In the genomic region with DNA sequence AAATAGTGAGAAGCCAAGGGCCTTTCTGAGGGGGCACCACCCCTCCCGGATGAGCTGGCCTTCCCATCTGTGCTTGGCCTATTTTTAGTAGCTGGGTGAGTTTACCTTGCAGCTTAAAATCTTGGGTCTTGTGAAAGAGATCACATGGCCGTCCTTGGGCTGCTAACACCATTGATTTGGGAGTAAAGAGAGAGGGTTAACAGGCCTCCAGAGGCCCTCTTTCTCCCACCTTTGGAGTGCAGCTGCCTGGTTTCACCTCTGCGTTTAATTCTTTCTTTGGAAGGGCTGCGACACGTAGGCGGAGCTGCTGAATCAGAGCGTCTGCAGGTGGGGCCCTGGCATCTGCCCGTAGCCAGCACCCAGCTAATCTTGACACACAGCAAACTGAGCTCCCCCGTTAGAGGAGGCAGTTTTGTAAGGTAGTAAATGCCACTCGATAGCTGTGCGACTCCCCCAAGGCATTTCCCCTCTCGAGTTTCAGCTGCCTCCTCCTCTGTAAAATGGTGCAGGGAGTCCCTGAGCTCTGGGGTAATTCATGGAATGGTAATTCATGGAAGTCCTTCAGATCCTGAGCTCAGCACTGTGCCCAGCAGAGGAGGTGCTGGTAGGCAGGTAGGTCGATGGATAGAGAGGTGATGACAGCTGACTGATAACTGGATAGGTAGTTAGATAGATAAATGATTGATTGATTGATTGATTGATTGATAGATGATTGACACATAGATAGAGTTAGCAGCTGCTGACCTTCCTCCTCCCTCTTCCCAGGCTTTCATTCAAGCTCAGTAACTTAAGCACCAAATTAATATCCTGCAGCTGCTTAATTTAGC, we compare ENCODE assay signal across 24 cellular contexts. TPM values are rescaled to one million over a fixed set of nuclear protein-coding genes. Genes with fewer than 3 reads are reported as not detected.
DNase-seq lines count a peak whose midpoint lies in the region; ATAC-seq and TF ChIP-seq lines count a peak whose summit lies in the region.
"Had no signal": no experiment of that assay in that cellular context is flagged by ENCODE, and none has a peak within 500 bp of the region (broad histone marks: within the 10 kb centered on the region; RNA-seq: fewer than 3 reads in every experiment).

No MANE protein-coding gene starts in this region.

- H3K79me2 ChIP-seq in osteoblast (ENCODE audit: insufficient read depth, low read length), result no peaks in the 10 kb centered on the region
- H3K79me2 ChIP-seq: parathyroid adenoma had no signal

- H3K4me3 ChIP-seq in upper lobe of right lung (no peak overlapping the region), osteoblast (ENCODE audit: insufficient read depth, low read length) (no peak overlapping the region)
- H3K4me3 ChIP-seq: Peyer's patch, transverse colon had no signal

- intact Hi-C loops in upper lobe of right lung (cut with DNase I), result no loop called here

- no peak overlapping the region for H3K4me2 ChIP-seq in osteoblast (ENCODE audit: insufficient read depth, low read length)

- H3K27ac ChIP-seq in upper lobe of right lung (no peak overlapping the region), osteoblast (ENCODE audit: low read depth, low read length) (no peak overlapping the region)
- H3K27ac ChIP-seq: parathyroid adenoma, Peyer's patch, transverse colon had no signal

- no peak overlapping the region for H2AFZ ChIP-seq in osteoblast (ENCODE audit: low read length)
- H2AFZ ChIP-seq: parathyroid adenoma had no signal

- ATAC-seq in upper lobe of right lung, result no peak
- ATAC-seq: activated CD8-positive, alpha-beta T cell treated with anti-CD3 and anti-CD28 coated beads, Interleukin-2, amount 10 ng/mL, durations not matched to agents 7 days and 5 days; left cardiac atrium had no signal

- TF ChIP-seq CTCF in upper lobe of right lung (IDR thresholded peaks at IDR 0.05), result no peak
- TF ChIP-seq CTCF in osteoblast (IDR thresholded peaks at IDR 0.05; ENCODE audit: extremely low read depth, low read depth, low read length), result no peak

- no peaks in the 10 kb centered on the region for H3K27me3 ChIP-seq in upper lobe of right lung
- no peaks in the 10 kb centered on the region for H3K27me3 ChIP-seq in osteoblast (ENCODE audit: insufficient read depth, low read length)
- H3K27me3 ChIP-seq: Peyer's patch, transverse colon had no signal

- H3K4me1 ChIP-seq in upper lobe of right lung (no peaks in the 10 kb centered on the region), osteoblast (ENCODE audit: insufficient read depth, low read length) (no peaks in the 10 kb centered on the region)
- H3K4me1 ChIP-seq: parathyroid adenoma, Peyer's patch, transverse colon had no signal

- peak; percentile 29 for DNase-seq in DMS153 (lab: John Stamatoyannopoulos, UW)
- no peak for DNase-seq in DMS153 treated with DMSO at 0.1 percent for 48 hours (lab: John Stamatoyannopoulos, UW; ENCODE audit: unreplicated experiment)
- DNase-seq in NCI-H524 (lab: John Stamatoyannopoulos, UW), result peak; percentile 81 to 95
- peak; percentile 52 for DNase-seq in cerebellar cortex (ENCODE audit: low spot score)
- DNase-seq in putamen (ENCODE audit: low spot score), result peak; percentile 73
- DNase-seq in upper lobe of right lung, result no peak
- DNase-seq in osteoblast (ENCODE audit: insufficient read length, low spot score, missing footprints), result no peak
- no peak for DNase-seq in OCI-M1 (lab: John Stamatoyannopoulos, UW)
- DNase-seq: 8988T; activated CD4-positive, alpha-beta T cell treated with anti-CD3 and anti-CD28 coated beads for 1 hour; activated CD8-positive, alpha-beta T cell treated with anti-CD3 and anti-CD28 coated beads, Interleukin-2, amount 10 ng/mL, durations not matched to agents 7 days and 5 days; activated effector memory CD4-positive, alpha-beta T cell treated with anti-CD3 and anti-CD28 coated beads, Interleukin-2, amount 50 U/mL, for 16 hours; activated T-cell treated with anti-CD3 and anti-CD28 coated beads for 4 hours; CD4-positive, alpha-beta T cell; effector CD4-positive, alpha-beta T cell; KG1; left cardiac atrium; naive B cell; NCI-H1694 treated with DMSO at 0.1 percent for 48 hours; NCI-H446 treated with DMSO at 0.1 percent for 48 hours; Peyer's patch; transverse colon had no signal

- no peaks in the 10 kb centered on the region for H4K20me1 ChIP-seq in osteoblast (ENCODE audit: insufficient read depth, low read length)

- H3K36me3 ChIP-seq in upper lobe of right lung (no peaks in the 10 kb centered on the region), osteoblast (ENCODE audit: insufficient read depth, low read length) (no peaks in the 10 kb centered on the region)
- H3K36me3 ChIP-seq: Peyer's patch, transverse colon had no signal

- H3K9me3 ChIP-seq in upper lobe of right lung (no peaks in the 10 kb centered on the region), osteoblast (ENCODE audit: low read depth, low read length) (no peaks in the 10 kb centered on the region)
- H3K9me3 ChIP-seq: Peyer's patch, transverse colon had no signal

RNA-seq across cellular contexts. Expression of a gene that starts 13.0 kb away (rescaled TPM):
- total RNA-seq in upper lobe of right lung (26.0 TPM), osteoblast (under 0.01 and 0.29 TPM in 2 replicates)
- total RNA-seq: activated CD8-positive, alpha-beta T cell treated with anti-CD3 and anti-CD28 coated beads, Interleukin-2, amount 10 ng/mL, durations not matched to agents 7 days and 5 days; CD4-positive, alpha-beta T cell; epithelial cell of proximal tubule had no signal

Comparison
In these comparisons a context has a peak if more than half of its experiments do, and no peak if none do; other contexts are left out.
1. DNase-seq: peak in DMS153 (single experiment), NCI-H524 (2 of 2), cerebellar cortex (single experiment) and putamen (single experiment); none in DMS153 treated with DMSO at 0.1 percent for 48 hours (single experiment), upper lobe of right lung (single experiment), osteoblast (single experiment) and OCI-M1 (single experiment).
2. RNA of a gene that starts 13.0 kb away (total RNA-seq): 26.0 TPM in upper lobe of right lung (single experiment); under 0.01 to 0.29 TPM in osteoblast; every median in the first group is over 10 times any median in the second.